21 cellular contexts compared by ENCODE assay signal in the genomic region with DNA sequence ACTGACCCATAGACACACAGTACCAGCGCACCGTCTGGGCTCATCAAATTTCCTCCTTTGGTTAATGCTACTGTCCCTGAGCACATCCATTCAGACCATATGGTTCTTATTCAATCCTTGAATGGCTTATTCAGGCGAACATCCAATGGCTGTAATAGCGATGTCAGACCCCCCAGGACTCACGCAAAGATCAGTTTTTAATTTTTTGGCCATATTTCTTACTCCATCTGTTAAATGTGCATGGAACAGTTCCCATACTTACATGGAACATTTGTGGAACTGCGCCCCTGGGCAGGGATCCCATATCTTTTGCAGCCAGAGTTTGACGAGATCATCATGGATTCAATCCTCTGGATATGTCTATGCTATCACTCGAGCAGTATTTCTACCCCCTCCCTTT.
"Had no signal": no experiment of that assay in that cellular context is flagged by ENCODE, and none has a peak within 500 bp of the region (broad histone marks: within the 10 kb centered on the region; RNA-seq: fewer than 3 reads in every experiment).

No MANE protein-coding gene starts in this region.

- H3K36me3 ChIP-seq: colonic mucosa, lower lobe of right lung, pancreas, spleen, tibial nerve, upper lobe of right lung had no signal

- ATAC-seq: foreskin keratinocyte; left lobe of liver; lower lobe of right lung; natural killer cell; pancreas; sciatic nerve; stimulated activated naive B cell treated with anti-CD40 and anti-IgM and Interleukin-4, amounts not matched to agents 10 μg/mL and 1 μg/mL and 100 μg/mL, for 72 hours; stimulated activated naive CD8-positive, alpha-beta T cell treated with anti-CD3 and anti-CD28 coated beads, Interleukin-15, amount 100 ng/mL, for 72 hours; upper lobe of right lung had no signal

- H3K27ac ChIP-seq: colonic mucosa, foreskin keratinocyte, hepatocyte, lower lobe of right lung, pancreas, spleen, testis, tibial nerve, upper lobe of right lung had no signal

- H3K27me3 ChIP-seq: colonic mucosa, foreskin keratinocyte, hepatocyte, pancreas, spleen, testis, tibial nerve, upper lobe of right lung had no signal

- H3K9me3 ChIP-seq: colonic mucosa, lower lobe of right lung, pancreas, spleen, testis, tibial nerve, upper lobe of right lung had no signal

- FAIRE-seq: endothelial cell of umbilical vein, pancreas had no signal

- DNase-seq: colonic mucosa; dermis blood vessel endothelial cell; endodermal cell; erythroblast; foreskin keratinocyte; lower lobe of right lung; natural killer cell; pancreas; spleen; stimulated activated CD4-positive, alpha-beta T cell treated with anti-CD3 and anti-CD28 coated beads, Interleukin-15, amount 100 ng/mL, for 24 hours; stimulated activated CD4-positive, alpha-beta T cell treated with anti-CD3 and anti-CD28 coated beads, Interleukin-1b, Interleukin-23, amount 100 ng/mL, for 48 hours; stimulated activated CD4-positive, alpha-beta T cell treated with anti-CD3 and anti-CD28 coated beads, Interleukin-4, amount 100 ng/mL, for 24 hours; stimulated activated naive B cell treated with anti-CD40 and anti-IgM and Interleukin-4, amounts not matched to agents 10 μg/mL and 1 μg/mL and 100 μg/mL, for 72 hours; stimulated activated naive CD8-positive, alpha-beta T cell treated with anti-CD3 and anti-CD28 coated beads, Interleukin-15, amount 100 ng/mL, for 72 hours; testis; upper lobe of right lung had no signal

- H3K4me3 ChIP-seq: colonic mucosa, hepatocyte, lower lobe of right lung, pancreas, spleen, testis, tibial nerve, upper lobe of right lung had no signal
